ENCODE assay signal across 10 cellular contexts in the genomic region with DNA sequence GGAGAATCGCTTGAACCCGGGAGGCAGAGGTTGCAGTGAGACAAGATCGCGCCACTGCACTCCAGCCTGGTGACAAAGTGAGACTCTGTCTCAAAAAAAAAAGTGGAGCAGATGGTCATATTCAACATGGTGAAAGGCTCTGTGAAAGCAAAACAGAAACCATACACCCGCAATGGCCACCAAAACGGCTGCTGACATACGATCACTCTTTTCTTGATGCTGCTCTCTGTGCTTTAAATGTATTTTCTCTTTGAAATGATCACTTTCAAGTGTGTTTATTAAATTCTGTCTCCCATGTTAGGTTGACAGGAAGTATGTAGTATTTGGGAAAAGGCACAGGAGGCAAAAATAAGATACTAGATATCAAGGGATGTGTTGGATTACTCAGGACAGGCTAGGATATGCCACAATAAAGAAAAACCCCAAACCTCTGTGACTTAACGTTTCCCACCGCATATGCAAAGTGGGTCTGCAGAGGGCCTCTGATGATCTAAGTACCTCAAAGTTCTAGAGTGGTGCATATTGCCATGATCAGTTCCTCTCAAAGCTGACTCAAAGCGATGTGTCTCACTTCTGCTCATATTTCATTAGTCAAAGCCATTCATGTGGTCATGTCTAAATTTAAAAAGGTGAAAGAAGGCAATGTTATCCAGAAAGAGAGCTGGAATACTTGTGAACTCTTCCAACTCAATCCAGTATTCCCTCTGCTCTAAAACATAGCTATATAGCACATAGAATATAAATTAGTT.
DNase-seq lines count a peak whose midpoint lies in the region; ATAC-seq and TF ChIP-seq lines count a peak whose summit lies in the region.
"Had no signal": no experiment of that assay in that cellular context is flagged by ENCODE, and none has a peak within 500 bp of the region (broad histone marks: within the 10 kb centered on the region; RNA-seq: fewer than 3 reads in every experiment).

No MANE protein-coding gene starts in this region.

- peak overlapping the region; percentile 76 for H3K4me3 Mint-ChIP-seq in natural killer cell treated with Interleukin-12 subunit alpha and Interleukin-12 subunit beta and Interleukin-15 and Interleukin-18, amount 100 ng/mL, for 72 hours
- H3K4me3 Mint-ChIP-seq in WTC11: no peak overlapping the region

- POLR2A ChIA-PET in WTC11 (lab: Charles Lee) (no interaction called here), PC-9 (lab: Charles Lee; ENCODE audit: unreplicated experiment) (no interaction called here)

- H3K9ac ChIP-seq in OCI-LY3 (ENCODE audit: low read length): peak overlapping the region; percentile 84

- H3K9me2 ChIP-seq in PC-9 (ENCODE audit: insufficient read depth): no peaks in the 10 kb centered on the region; the same call in none of the 2 replicates

- H3K79me2 ChIP-seq in OCI-LY3 (ENCODE audit: low read length) (no peaks in the 10 kb centered on the region), PC-9 (ENCODE audit: low read depth) (no peaks in the 10 kb centered on the region)

- intact Hi-C loops in PC-9 (cut with micrococcal nuclease; ENCODE audit: unreplicated experiment): no loop called here

- H3F3A ChIP-seq in PC-9 (ENCODE audit: insufficient read depth, low read depth): no peaks in the 10 kb centered on the region

- TF ChIP-seq CTCF in OCI-LY3 (IDR thresholded peaks at IDR 0.05; ENCODE audit: low read depth, low read length) (no peak), WTC11 (IDR thresholded peaks at IDR 0.05) (no peak), PC-9 (conservative IDR thresholded peaks at IDR 0.05) (no peak)

- H3K9me3 ChIP-seq in OCI-LY3 (ENCODE audit: insufficient read depth, low read length) (no peaks in the 10 kb centered on the region), PC-9 (ENCODE audit: insufficient read depth, low read depth) (no peaks in the 10 kb centered on the region)
- H3K9me3 ChIP-seq: A549 had no signal

- H3K4me1 ChIP-seq in OCI-LY3 (ENCODE audit: low read length) (peaks cover 59% of the 10 kb centered on the region), PC-9 (replicated peaks; ENCODE audit: insufficient read depth) (no peaks in the 10 kb centered on the region)
- H3K4me1 ChIP-seq: A549 had no signal

- peaks cover 27 to 32% of the 10 kb centered on the region in 2 donors for H3K4me1 Mint-ChIP-seq in natural killer cell treated with Interleukin-12 subunit alpha and Interleukin-12 subunit beta and Interleukin-15 and Interleukin-18, amount 100 ng/mL, for 72 hours (ENCODE audit: low read depth in 2 of 2)
- H3K4me1 Mint-ChIP-seq in WTC11: peaks cover 18% of the 10 kb centered on the region

- H3K27me3 Mint-ChIP-seq in natural killer cell treated with Interleukin-12 subunit alpha and Interleukin-12 subunit beta and Interleukin-15 and Interleukin-18, amount 100 ng/mL, for 72 hours: no peaks in the 10 kb centered on the region
- H3K27me3 Mint-ChIP-seq in WTC11 (ENCODE audit: low read depth): no peaks in the 10 kb centered on the region

- H4K20me1 ChIP-seq in OCI-LY3 (ENCODE audit: insufficient read depth, low read length): no peaks in the 10 kb centered on the region
- no peaks in the 10 kb centered on the region for H4K20me1 ChIP-seq in PC-9 (ENCODE audit: insufficient read depth)

- H3K27me3 ChIP-seq in OCI-LY3 (ENCODE audit: low read depth, low read length): no peaks in the 10 kb centered on the region
- no peaks in the 10 kb centered on the region for H3K27me3 ChIP-seq in PC-9 (ENCODE audit: insufficient read depth, low read depth)

- peak; percentile 93 to 95 for ATAC-seq in activated CD4-positive, CD25-positive, alpha-beta regulatory T cell treated with anti-CD3 and anti-CD28 coated beads, Interleukin-2, amount 50 U/mL, for 24 hours
- peak; percentile 99 for ATAC-seq in HG02970 (IDR thresholded peaks at IDR 0.05; ENCODE audit: low FRiP score, unreplicated experiment)
- peak; percentile 95 to 96 for ATAC-seq in natural killer cell treated with Interleukin-12 subunit alpha and Interleukin-12 subunit beta and Interleukin-15 and Interleukin-18, amount 100 ng/mL, for 72 hours
- no peak for ATAC-seq in WTC11
- ATAC-seq: A549 had no signal

- DNase-seq in activated CD4-positive, CD25-positive, alpha-beta regulatory T cell (lab: John Stamatoyannopoulos, UW): no peak
- peak; percentile 73 for DNase-seq in natural killer cell treated with Interleukin-12 subunit alpha and Interleukin-12 subunit beta and Interleukin-15 and Interleukin-18, amount 100 ng/mL, for 72 hours (ENCODE audit: low spot score)
- DNase-seq in NCI-H774 (lab: John Stamatoyannopoulos, UW) (no peak), WTC11 (ENCODE audit: low spot score) (no peak), PC-9 (no peak)

- peak overlapping the region; percentile 97 to 98 for H3K27ac Mint-ChIP-seq in natural killer cell treated with Interleukin-12 subunit alpha and Interleukin-12 subunit beta and Interleukin-15 and Interleukin-18, amount 100 ng/mL, for 72 hours
- no peak overlapping the region for H3K27ac Mint-ChIP-seq in WTC11

- no peaks in the 10 kb centered on the region for H3K9me3 Mint-ChIP-seq in natural killer cell treated with Interleukin-12 subunit alpha and Interleukin-12 subunit beta and Interleukin-15 and Interleukin-18, amount 100 ng/mL, for 72 hours
- H3K9me3 Mint-ChIP-seq in WTC11: peaks cover 8% of the 10 kb centered on the region

- H2AFZ ChIP-seq in OCI-LY3 (ENCODE audit: low read depth, low read length): peak overlapping the region; percentile 52; the same call in 1 of the 2 replicates
- no peak overlapping the region for H2AFZ ChIP-seq in PC-9

- peak overlapping the region; percentile 100 for H3K27ac ChIP-seq in OCI-LY3 (ENCODE audit: low read length)
- no peak overlapping the region for H3K27ac ChIP-seq in PC-9
- H3K27ac ChIP-seq: A549, VCaP had no signal

- H3K36me3 Mint-ChIP-seq in natural killer cell treated with Interleukin-12 subunit alpha and Interleukin-12 subunit beta and Interleukin-15 and Interleukin-18, amount 100 ng/mL, for 72 hours: no peaks in the 10 kb centered on the region
- H3K36me3 Mint-ChIP-seq in WTC11: no peaks in the 10 kb centered on the region

- no TSS peak for BruUV-seq in PC-9 (replicated peaks; lab: Mats Ljungman, UMichigan)

- CTCF ChIA-PET in WTC11 (lab: Charles Lee): no interaction called here
- CTCF ChIA-PET in PC-9 (lab: Charles Lee): no interaction called here

- peaks cover 9% of the 10 kb centered on the region for H3K36me3 ChIP-seq in OCI-LY3 (replicated peaks; ENCODE audit: low read depth, low read length)
- no peaks in the 10 kb centered on the region for H3K36me3 ChIP-seq in PC-9 (ENCODE audit: low read depth)

- H3K4me2 ChIP-seq in OCI-LY3 (ENCODE audit: low read length) (peak overlapping the region; percentile 91), PC-9 (no peak overlapping the region)
- H3K4me2 ChIP-seq: A549 had no signal

- H3K4me3 ChIP-seq in OCI-LY3 (ENCODE audit: low read length) (peak overlapping the region; percentile 77), PC-9 (no peak overlapping the region)
- H3K4me3 ChIP-seq: A549 had no signal

TF ChIP-seq in WTC11, 78 proteins besides CTCF, POLR2A, EP300 and RAD21 (continues in another document):
- no peak for TF ChIP-seq NR2C2 (CRISPR knock-in tag; IDR thresholded peaks at IDR 0.05)
- TF ChIP-seq, protein P1, sequence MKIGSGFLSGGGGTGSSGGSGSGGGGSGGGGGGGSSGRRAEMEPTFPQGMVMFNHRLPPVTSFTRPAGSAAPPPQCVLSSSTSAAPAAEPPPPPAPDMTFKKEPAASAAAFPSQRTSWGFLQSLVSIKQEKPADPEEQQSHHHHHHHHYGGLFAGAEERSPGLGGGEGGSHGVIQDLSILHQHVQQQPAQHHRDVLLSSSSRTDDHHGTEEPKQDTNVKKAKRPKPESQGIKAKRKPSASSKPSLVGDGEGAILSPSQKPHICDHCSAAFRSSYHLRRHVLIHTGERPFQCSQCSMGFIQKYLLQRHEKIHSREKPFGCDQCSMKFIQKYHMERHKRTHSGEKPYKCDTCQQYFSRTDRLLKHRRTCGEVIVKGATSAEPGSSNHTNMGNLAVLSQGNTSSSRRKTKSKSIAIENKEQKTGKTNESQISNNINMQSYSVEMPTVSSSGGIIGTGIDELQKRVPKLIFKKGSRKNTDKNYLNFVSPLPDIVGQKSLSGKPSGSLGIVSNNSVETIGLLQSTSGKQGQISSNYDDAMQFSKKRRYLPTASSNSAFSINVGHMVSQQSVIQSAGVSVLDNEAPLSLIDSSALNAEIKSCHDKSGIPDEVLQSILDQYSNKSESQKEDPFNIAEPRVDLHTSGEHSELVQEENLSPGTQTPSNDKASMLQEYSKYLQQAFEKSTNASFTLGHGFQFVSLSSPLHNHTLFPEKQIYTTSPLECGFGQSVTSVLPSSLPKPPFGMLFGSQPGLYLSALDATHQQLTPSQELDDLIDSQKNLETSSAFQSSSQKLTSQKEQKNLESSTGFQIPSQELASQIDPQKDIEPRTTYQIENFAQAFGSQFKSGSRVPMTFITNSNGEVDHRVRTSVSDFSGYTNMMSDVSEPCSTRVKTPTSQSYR (CRISPR knock-in tag; IDR thresholded peaks at IDR 0.05): no peak
- no peak for TF ChIP-seq SOX15 (CRISPR knock-in tag; IDR thresholded peaks at IDR 0.05)
- no peak for TF ChIP-seq PRRX2 (CRISPR knock-in tag; IDR thresholded peaks at IDR 0.05)
- no peak for TF ChIP-seq RELA (CRISPR knock-in tag; IDR thresholded peaks at IDR 0.05; ENCODE audit: borderline replicate concordance)
- TF ChIP-seq, protein P2, sequence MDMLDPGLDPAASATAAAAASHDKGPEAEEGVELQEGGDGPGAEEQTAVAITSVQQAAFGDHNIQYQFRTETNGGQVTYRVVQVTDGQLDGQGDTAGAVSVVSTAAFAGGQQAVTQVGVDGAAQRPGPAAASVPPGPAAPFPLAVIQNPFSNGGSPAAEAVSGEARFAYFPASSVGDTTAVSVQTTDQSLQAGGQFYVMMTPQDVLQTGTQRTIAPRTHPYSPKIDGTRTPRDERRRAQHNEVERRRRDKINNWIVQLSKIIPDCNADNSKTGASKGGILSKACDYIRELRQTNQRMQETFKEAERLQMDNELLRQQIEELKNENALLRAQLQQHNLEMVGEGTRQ (CRISPR knock-in tag; IDR thresholded peaks at IDR 0.05): no peak
